1 cellular context compared by ENCODE assay signal in genomic region chr14:104638190-104638589, GRCh38.
TF ChIP-seq lines count a peak whose summit lies in the region.

No MANE protein-coding gene starts in this region.

TF ChIP-seq in IMR-90, 13 proteins besides CTCF, POLR2A, EP300 and RAD21:
- TF ChIP-seq MAZ (IDR thresholded peaks at IDR 0.05; ENCODE audit: borderline replicate concordance, low read depth, low read length) = no peak
- no peak for TF ChIP-seq MXI1 (IDR thresholded peaks at IDR 0.05; ENCODE audit: borderline replicate concordance, low read depth, low read length)
- TF ChIP-seq CEBPB (IDR thresholded peaks at IDR 0.05; ENCODE audit: low read depth, low read length) = no peak
- TF ChIP-seq BHLHE40 (IDR thresholded peaks at IDR 0.05; ENCODE audit: low read depth, low read length) = no peak
- TF ChIP-seq RCOR1 (IDR thresholded peaks at IDR 0.05; ENCODE audit: insufficient replicate concordance, low read length) = no peak
- TF ChIP-seq MAFK (IDR thresholded peaks at IDR 0.05; ENCODE audit: low read depth, low read length) = no peak
